23 cellular contexts compared by ENCODE assay signal in the genomic region with DNA sequence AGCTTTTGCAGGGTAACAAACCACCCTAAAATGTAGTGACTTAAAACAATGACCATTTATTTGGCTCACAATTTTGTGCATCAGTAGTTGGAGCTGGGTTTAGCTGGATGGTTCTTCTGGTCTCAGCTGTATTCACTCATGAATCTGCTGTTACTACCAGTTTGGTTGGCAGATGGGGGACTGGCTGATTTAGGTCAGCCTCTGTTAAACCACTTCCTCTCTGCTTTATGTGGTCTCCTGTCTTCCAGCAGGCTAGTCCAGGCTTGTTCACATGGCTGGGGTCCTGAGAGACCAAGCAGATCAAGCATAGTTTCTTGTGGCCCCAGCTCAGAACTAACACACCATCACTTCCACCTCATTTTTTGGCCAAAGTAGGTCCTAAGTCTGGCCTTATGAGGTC.
"Had no signal": no experiment of that assay in that cellular context is flagged by ENCODE, and none has a peak within 500 bp of the region (broad histone marks: within the 10 kb centered on the region; RNA-seq: fewer than 3 reads in every experiment).

No MANE protein-coding gene starts in this region.

- H3K27ac Mint-ChIP-seq: activated naive CD8-positive, alpha-beta T cell; mesothelial cell of epicardium; naive thymus-derived CD8-positive, alpha-beta T cell; neural progenitor cell; type B pancreatic cell; WTC11 had no signal

- H3K36me3 Mint-ChIP-seq: activated naive CD8-positive, alpha-beta T cell; naive thymus-derived CD8-positive, alpha-beta T cell had no signal

- DNase-seq: activated T-cell treated with anti-CD3 and anti-CD28 coated beads, Interleukin-2, amount 50 U/mL, for 1 hour; adrenal gland; brain microvascular endothelial cell; central memory CD4-positive, alpha-beta T cell; dermis blood vessel endothelial cell; effector memory CD4-positive, alpha-beta T cell; foreskin melanocyte; glutamatergic neuron; kidney glomerular epithelial cell; left lung; naive thymus-derived CD8-positive, alpha-beta T cell; stimulated activated CD4-positive, alpha-beta T cell treated with anti-CD3 and anti-CD28 coated beads, Interleukin-2, amount 100 ng/mL, for 48 hours; stimulated activated naive CD4-positive, alpha-beta T cell had no signal

- H3K4me3 ChIP-seq: adrenal gland, ascending aorta, hepatocyte, left lung, neural progenitor cell, smooth muscle cell, thoracic aorta, vagina had no signal

- H3K27ac ChIP-seq: adrenal gland, ascending aorta, brain microvascular endothelial cell, hepatocyte, left lung, neural progenitor cell, thoracic aorta, vagina had no signal

- H3K36me3 ChIP-seq: adrenal gland, ascending aorta, brain microvascular endothelial cell, left lung, neural progenitor cell, thoracic aorta, vagina had no signal

- H3K79me2 ChIP-seq: hepatocyte had no signal

- H3K4me2 ChIP-seq: hepatocyte, neural progenitor cell, smooth muscle cell had no signal

- H3K4me1 Mint-ChIP-seq: mesothelial cell of epicardium; naive thymus-derived CD8-positive, alpha-beta T cell had no signal

- H3K4me3 Mint-ChIP-seq: activated naive CD8-positive, alpha-beta T cell; mesothelial cell of epicardium; naive thymus-derived CD8-positive, alpha-beta T cell; neural progenitor cell; type B pancreatic cell; WTC11 had no signal

- H3K9me3 Mint-ChIP-seq: mesothelial cell of epicardium; naive thymus-derived CD8-positive, alpha-beta T cell; neural progenitor cell; type B pancreatic cell had no signal

- H3K9ac ChIP-seq: neural progenitor cell had no signal

- H3K4me1 ChIP-seq: adrenal gland, ascending aorta, left lung, neural progenitor cell, vagina had no signal

- H3K9me3 ChIP-seq: adrenal gland, ascending aorta, left lung, thoracic aorta, vagina had no signal

- H2AFZ ChIP-seq: hepatocyte, neural progenitor cell had no signal

- H3K27me3 ChIP-seq: adrenal gland, ascending aorta, brain microvascular endothelial cell, hepatocyte, left lung, neural progenitor cell, vagina had no signal

- H3K27me3 Mint-ChIP-seq: naive thymus-derived CD8-positive, alpha-beta T cell; type B pancreatic cell had no signal
